ENCODE assay signal across 1 cellular context in the genomic region with DNA sequence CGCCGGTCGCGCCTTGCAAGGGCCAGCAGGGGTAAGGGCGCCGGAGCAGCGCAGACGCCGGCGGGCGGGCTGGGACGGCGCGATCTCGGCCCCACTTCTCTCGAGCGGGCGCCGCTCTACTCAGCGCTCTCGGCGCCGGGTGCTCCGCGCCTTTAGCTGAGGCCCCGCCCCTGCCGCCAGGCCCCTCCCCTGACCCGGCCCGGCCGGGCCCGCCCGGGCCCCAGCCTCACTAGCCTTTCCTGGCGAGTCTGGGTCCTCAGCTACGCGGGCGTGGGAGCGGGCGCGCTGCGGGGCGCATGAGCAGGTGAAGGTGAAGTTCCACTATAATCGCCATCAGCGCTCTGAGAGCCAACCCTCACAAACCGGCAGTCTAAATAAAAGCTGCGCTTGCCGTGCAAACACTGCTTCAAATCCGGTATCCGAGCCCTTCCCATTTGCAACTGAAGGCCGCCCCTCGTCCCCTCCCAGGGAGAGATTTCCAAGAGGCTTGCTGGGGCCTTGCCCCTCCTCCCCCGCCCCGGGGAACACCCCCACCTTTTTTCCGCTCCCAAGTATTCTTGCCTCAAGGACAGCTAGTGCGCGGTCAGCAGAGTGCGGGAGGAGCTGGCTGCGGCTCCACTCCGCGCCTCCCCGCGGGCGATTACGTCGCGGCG.
TF ChIP-seq lines count a peak whose summit lies in the region.

TSS of gene RPP25 (minus strand) at position 125 of the 653 bp plus-strand sequence. CDS start 189 bp downstream, outside the sequence.

TF ChIP-seq in HEK293, 187 proteins besides CTCF, POLR2A, EP300 and RAD21 (continued from another document and continues in another):
- no peak for TF ChIP-seq ZBTB11 (tag by site-specific recombination; conservative IDR thresholded peaks at IDR 0.05; ENCODE audit: low read depth)
- peak; percentile 89 for TF ChIP-seq SP3 (tag by site-specific recombination; IDR thresholded peaks at IDR 0.05)
- no peak for TF ChIP-seq ZNF214 (tag by site-specific recombination; IDR thresholded peaks at IDR 0.05; ENCODE audit: borderline replicate concordance)
- no peak for TF ChIP-seq ZNF558 (tag by site-specific recombination; IDR thresholded peaks at IDR 0.05)
- TF ChIP-seq TRIM28 (IDR thresholded peaks at IDR 0.05; ENCODE audit: borderline replicate concordance, low read length): no peak
- TF ChIP-seq, protein P1, sequence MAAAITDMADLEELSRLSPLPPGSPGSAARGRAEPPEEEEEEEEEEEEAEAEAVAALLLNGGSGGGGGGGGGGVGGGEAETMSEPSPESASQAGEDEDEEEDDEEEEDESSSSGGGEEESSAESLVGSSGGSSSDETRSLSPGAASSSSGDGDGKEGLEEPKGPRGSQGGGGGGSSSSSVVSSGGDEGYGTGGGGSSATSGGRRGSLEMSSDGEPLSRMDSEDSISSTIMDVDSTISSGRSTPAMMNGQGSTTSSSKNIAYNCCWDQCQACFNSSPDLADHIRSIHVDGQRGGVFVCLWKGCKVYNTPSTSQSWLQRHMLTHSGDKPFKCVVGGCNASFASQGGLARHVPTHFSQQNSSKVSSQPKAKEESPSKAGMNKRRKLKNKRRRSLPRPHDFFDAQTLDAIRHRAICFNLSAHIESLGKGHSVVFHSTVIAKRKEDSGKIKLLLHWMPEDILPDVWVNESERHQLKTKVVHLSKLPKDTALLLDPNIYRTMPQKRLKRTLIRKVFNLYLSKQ (tag by site-specific recombination; IDR thresholded peaks at IDR 0.05; ENCODE audit: borderline replicate concordance): no peak
- TF ChIP-seq ZNF488 (tag by site-specific recombination; IDR thresholded peaks at IDR 0.05): no peak
- TF ChIP-seq ZNF530 (tag by site-specific recombination; IDR thresholded peaks at IDR 0.05; ENCODE audit: low read depth): no peak
- no peak for TF ChIP-seq ZBTB21 (tag by site-specific recombination; IDR thresholded peaks at IDR 0.05)
- TF ChIP-seq ZNF18 (tag by site-specific recombination; IDR thresholded peaks at IDR 0.05): no peak
- TF ChIP-seq ZNF747 (tag by site-specific recombination; IDR thresholded peaks at IDR 0.05): no peak
- TF ChIP-seq, protein P2, sequence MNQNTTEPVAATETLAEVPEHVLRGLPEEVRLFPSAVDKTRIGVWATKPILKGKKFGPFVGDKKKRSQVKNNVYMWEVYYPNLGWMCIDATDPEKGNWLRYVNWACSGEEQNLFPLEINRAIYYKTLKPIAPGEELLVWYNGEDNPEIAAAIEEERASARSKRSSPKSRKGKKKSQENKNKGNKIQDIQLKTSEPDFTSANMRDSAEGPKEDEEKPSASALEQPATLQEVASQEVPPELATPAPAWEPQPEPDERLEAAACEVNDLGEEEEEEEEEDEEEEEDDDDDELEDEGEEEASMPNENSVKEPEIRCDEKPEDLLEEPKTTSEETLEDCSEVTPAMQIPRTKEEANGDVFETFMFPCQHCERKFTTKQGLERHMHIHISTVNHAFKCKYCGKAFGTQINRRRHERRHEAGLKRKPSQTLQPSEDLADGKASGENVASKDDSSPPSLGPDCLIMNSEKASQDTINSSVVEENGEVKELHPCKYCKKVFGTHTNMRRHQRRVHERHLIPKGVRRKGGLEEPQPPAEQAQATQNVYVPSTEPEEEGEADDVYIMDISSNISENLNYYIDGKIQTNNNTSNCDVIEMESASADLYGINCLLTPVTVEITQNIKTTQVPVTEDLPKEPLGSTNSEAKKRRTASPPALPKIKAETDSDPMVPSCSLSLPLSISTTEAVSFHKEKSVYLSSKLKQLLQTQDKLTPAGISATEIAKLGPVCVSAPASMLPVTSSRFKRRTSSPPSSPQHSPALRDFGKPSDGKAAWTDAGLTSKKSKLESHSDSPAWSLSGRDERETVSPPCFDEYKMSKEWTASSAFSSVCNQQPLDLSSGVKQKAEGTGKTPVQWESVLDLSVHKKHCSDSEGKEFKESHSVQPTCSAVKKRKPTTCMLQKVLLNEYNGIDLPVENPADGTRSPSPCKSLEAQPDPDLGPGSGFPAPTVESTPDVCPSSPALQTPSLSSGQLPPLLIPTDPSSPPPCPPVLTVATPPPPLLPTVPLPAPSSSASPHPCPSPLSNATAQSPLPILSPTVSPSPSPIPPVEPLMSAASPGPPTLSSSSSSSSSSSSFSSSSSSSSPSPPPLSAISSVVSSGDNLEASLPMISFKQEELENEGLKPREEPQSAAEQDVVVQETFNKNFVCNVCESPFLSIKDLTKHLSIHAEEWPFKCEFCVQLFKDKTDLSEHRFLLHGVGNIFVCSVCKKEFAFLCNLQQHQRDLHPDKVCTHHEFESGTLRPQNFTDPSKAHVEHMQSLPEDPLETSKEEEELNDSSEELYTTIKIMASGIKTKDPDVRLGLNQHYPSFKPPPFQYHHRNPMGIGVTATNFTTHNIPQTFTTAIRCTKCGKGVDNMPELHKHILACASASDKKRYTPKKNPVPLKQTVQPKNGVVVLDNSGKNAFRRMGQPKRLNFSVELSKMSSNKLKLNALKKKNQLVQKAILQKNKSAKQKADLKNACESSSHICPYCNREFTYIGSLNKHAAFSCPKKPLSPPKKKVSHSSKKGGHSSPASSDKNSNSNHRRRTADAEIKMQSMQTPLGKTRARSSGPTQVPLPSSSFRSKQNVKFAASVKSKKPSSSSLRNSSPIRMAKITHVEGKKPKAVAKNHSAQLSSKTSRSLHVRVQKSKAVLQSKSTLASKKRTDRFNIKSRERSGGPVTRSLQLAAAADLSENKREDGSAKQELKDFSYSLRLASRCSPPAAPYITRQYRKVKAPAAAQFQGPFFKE (tag by site-specific recombination; IDR thresholded peaks at IDR 0.05; ENCODE audit: borderline replicate concordance): no peak
- TF ChIP-seq, protein P3, sequence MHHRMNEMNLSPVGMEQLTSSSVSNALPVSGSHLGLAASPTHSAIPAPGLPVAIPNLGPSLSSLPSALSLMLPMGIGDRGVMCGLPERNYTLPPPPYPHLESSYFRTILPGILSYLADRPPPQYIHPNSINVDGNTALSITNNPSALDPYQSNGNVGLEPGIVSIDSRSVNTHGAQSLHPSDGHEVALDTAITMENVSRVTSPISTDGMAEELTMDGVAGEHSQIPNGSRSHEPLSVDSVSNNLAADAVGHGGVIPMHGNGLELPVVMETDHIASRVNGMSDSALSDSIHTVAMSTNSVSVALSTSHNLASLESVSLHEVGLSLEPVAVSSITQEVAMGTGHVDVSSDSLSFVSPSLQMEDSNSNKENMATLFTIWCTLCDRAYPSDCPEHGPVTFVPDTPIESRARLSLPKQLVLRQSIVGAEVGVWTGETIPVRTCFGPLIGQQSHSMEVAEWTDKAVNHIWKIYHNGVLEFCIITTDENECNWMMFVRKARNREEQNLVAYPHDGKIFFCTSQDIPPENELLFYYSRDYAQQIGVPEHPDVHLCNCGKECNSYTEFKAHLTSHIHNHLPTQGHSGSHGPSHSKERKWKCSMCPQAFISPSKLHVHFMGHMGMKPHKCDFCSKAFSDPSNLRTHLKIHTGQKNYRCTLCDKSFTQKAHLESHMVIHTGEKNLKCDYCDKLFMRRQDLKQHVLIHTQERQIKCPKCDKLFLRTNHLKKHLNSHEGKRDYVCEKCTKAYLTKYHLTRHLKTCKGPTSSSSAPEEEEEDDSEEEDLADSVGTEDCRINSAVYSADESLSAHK (tag by site-specific recombination; IDR thresholded peaks at IDR 0.05): no peak
- TF ChIP-seq ZNF518A (tag by site-specific recombination; conservative IDR thresholded peaks at IDR 0.05; ENCODE audit: low read depth): no peak; the same call in 1 of the 2 replicates
- TF ChIP-seq ZNF501 (tag by site-specific recombination; IDR thresholded peaks at IDR 0.05): peak; percentile 48; the same call in 1 of the 2 replicates
- no peak for TF ChIP-seq ZSCAN23 (tag by site-specific recombination; IDR thresholded peaks at IDR 0.05)
- TF ChIP-seq ZNF433 (tag by site-specific recombination; IDR thresholded peaks at IDR 0.05; ENCODE audit: low read depth): no peak
- peak; percentile 12; the same call in 1 of the 2 replicates for TF ChIP-seq KLF10 (tag by site-specific recombination; IDR thresholded peaks at IDR 0.05)
- no peak for TF ChIP-seq ZNF350 (tag by site-specific recombination; IDR thresholded peaks at IDR 0.05)
- TF ChIP-seq ZNF777 (tag by site-specific recombination; IDR thresholded peaks at IDR 0.05; ENCODE audit: borderline replicate concordance): no peak; the same call in 1 of the 2 replicates
- no peak for TF ChIP-seq MYNN (tag by site-specific recombination; IDR thresholded peaks at IDR 0.05; ENCODE audit: borderline replicate concordance)
- no peak for TF ChIP-seq ZNF76 (tag by site-specific recombination; IDR thresholded peaks at IDR 0.05; ENCODE audit: borderline replicate concordance, low read depth)
- no peak for TF ChIP-seq YY2 (tag by site-specific recombination; IDR thresholded peaks at IDR 0.05)
- TF ChIP-seq ZSCAN30 (tag by site-specific recombination; IDR thresholded peaks at IDR 0.05): peak; percentile 45; the same call in 1 of the 2 replicates
- TF ChIP-seq GFI1B (tag by site-specific recombination; IDR thresholded peaks at IDR 0.05): no peak
- no peak for TF ChIP-seq ZFP41 (tag by site-specific recombination; IDR thresholded peaks at IDR 0.05; ENCODE audit: borderline replicate concordance)
- TF ChIP-seq ZXDB (tag by site-specific recombination; IDR thresholded peaks at IDR 0.05): peak; percentile 52
- TF ChIP-seq ZNF2 (tag by site-specific recombination; IDR thresholded peaks at IDR 0.05): no peak
- no peak for TF ChIP-seq ZNF791 (tag by site-specific recombination; IDR thresholded peaks at IDR 0.05)
- TF ChIP-seq KLF7 (tag by site-specific recombination; IDR thresholded peaks at IDR 0.05; ENCODE audit: borderline replicate concordance): no peak
- no peak for TF ChIP-seq ZNF16 (tag by site-specific recombination; IDR thresholded peaks at IDR 0.05; ENCODE audit: low read depth)
- peak; percentile 67 for TF ChIP-seq ZFHX2 (tag by site-specific recombination; conservative IDR thresholded peaks at IDR 0.05)
- TF ChIP-seq ZNF701 (tag by site-specific recombination; IDR thresholded peaks at IDR 0.05): no peak
- TF ChIP-seq ZNF473 (tag by site-specific recombination; IDR thresholded peaks at IDR 0.05): no peak
